Comparison of ENCODE assay signal across 1 cellular context in genomic region chr10:5442056-5442989, GRCh38.
A peak's percentile ranks its signal among the peaks of the same experiment; 100 is the strongest.
TF ChIP-seq lines count a peak whose summit lies in the region.

No MANE protein-coding gene starts in this region.

TF ChIP-seq in GM12878, 131 proteins besides CTCF, POLR2A, EP300 and RAD21:
- TF ChIP-seq ZBTB11 (CRISPR knock-in tag; IDR thresholded peaks at IDR 0.05) (no peak), RELA (IDR thresholded peaks at IDR 0.05; ENCODE audit: borderline replicate concordance, partially characterized antibody) (no peak), MLLT1 (IDR thresholded peaks at IDR 0.05) (no peak), BMI1 (IDR thresholded peaks at IDR 0.05; ENCODE audit: borderline replicate concordance) (no peak), RB1 (IDR thresholded peaks at IDR 0.05; ENCODE audit: borderline replicate concordance) (0 out of 2 replicates have a peak, but pooled peaks have one; percentile 35), PKNOX1 (IDR thresholded peaks at IDR 0.05) (no peak), ZNF622 (IDR thresholded peaks at IDR 0.05) (no peak), NR2C1 (IDR thresholded peaks at IDR 0.05) (no peak), TCF12 (IDR thresholded peaks at IDR 0.05; ENCODE audit: low read depth, low read length) (no peak), YY1 (IDR thresholded peaks at IDR 0.05; ENCODE audit: low read depth, low read length) (0 out of 2 replicates have a peak, but pooled peaks have one; percentile 12), GABPA (IDR thresholded peaks at IDR 0.05; ENCODE audit: low read depth) (no peak), MYB (IDR thresholded peaks at IDR 0.05; ENCODE audit: borderline replicate concordance, low read depth, low read length) (no peak), MXI1 (IDR thresholded peaks at IDR 0.05; ENCODE audit: low read depth, low read length) (no peak), POLR2AphosphoS2 (IDR thresholded peaks at IDR 0.05; ENCODE audit: low read depth, low read length) (no peak), POU2F2 (IDR thresholded peaks at IDR 0.05; ENCODE audit: borderline replicate concordance, low read depth, low read length) (no peak), HCFC1 (IDR thresholded peaks at IDR 0.05; ENCODE audit: low read length) (no peak), MEF2A (IDR thresholded peaks at IDR 0.05; ENCODE audit: insufficient read depth, low read depth, low read length) (no peak), ZNF687 (IDR thresholded peaks at IDR 0.05) (no peak), NR2F1 (conservative IDR thresholded peaks at IDR 0.05) (no peak), TCF3 (IDR thresholded peaks at IDR 0.05; ENCODE audit: borderline replicate concordance, insufficient read depth, low read depth, low read length) (no peak), NFIC (IDR thresholded peaks at IDR 0.05; ENCODE audit: low read depth, low read length) (no peak), SMAD5 (IDR thresholded peaks at IDR 0.05; ENCODE audit: low read depth) (no peak), NRF1 (conservative IDR thresholded peaks at IDR 0.05; ENCODE audit: low read depth, low read length) (no peak), NR2C2 (IDR thresholded peaks at IDR 0.05; ENCODE audit: borderline replicate concordance, control insufficient read depth, insufficient read length, low read depth) (no peak), TARDBP (IDR thresholded peaks at IDR 0.05; ENCODE audit: borderline replicate concordance) (no peak), BCL3 (IDR thresholded peaks at IDR 0.05; ENCODE audit: borderline replicate concordance, insufficient read depth, low read depth, low read length, poor library complexity, severe bottlenecking) (no peak), CBX3 (IDR thresholded peaks at IDR 0.05; ENCODE audit: borderline replicate concordance, low read depth) (no peak), MAX (IDR thresholded peaks at IDR 0.05; ENCODE audit: low read depth, low read length) (no peak), SMC3 (IDR thresholded peaks at IDR 0.05; ENCODE audit: borderline replicate concordance, low read length) (peak; percentile 60; the same call in 1 of the 2 replicates), ZNF592 (IDR thresholded peaks at IDR 0.05) (peak; percentile 39; the same call in 1 of the 2 replicates), SUZ12 (IDR thresholded peaks at IDR 0.05; ENCODE audit: unreplicated experiment) (no peak)
TF ChIP-seq in GM12878: peak in this region for 4.
